ENCODE assay signal across 18 cellular contexts in genomic region chr18:50700245-50701165, GRCh38.
"Had no signal": no experiment of that assay in that cellular context is flagged by ENCODE, and none has a peak within 500 bp of the region (broad histone marks: within the 10 kb centered on the region; RNA-seq: fewer than 3 reads in every experiment).

No MANE protein-coding gene starts in this region.

- DNase-seq: activated CD4-positive, alpha-beta T cell treated with anti-CD3 and anti-CD28 coated beads for 1 hour; activated CD4-positive, alpha-beta T cell treated with anti-CD3 and anti-CD28 coated beads, Interleukin-2, amount 50 U/mL, for 1 hour; activated gamma-delta T cell treated with Interleukin-2 at 50 U/mL for 16 hours; activated T-cell treated with anti-CD3 and anti-CD28 coated beads, Interleukin-2, amount 50 U/mL, for 1 hour; anterior cingulate cortex; body of pancreas; erythroblast; foreskin fibroblast; left ventricle myocardium superior; mammary epithelial cell; stimulated activated CD4-positive, alpha-beta T cell treated with anti-CD3 and anti-CD28 coated beads, Interleukin-2, amount 100 ng/mL, for 48 hours; stimulated activated CD8-positive, alpha-beta memory T cell treated with anti-CD3 and anti-CD28 coated beads, Interleukin-4, amount 100 ng/mL, for 48 hours; stimulated activated naive B cell treated with anti-CD40 and anti-IgM and Interleukin-4, amounts not matched to agents 10 μg/mL and 1 μg/mL and 100 μg/mL, for 72 hours; T-cell; upper lobe of left lung; WERI-Rb-1 had no signal

- ATAC-seq: body of pancreas; left ventricle myocardium superior; stimulated activated naive B cell treated with anti-CD40 and anti-IgM and Interleukin-4, amounts not matched to agents 10 μg/mL and 1 μg/mL and 100 μg/mL, for 72 hours; T-cell had no signal

- H3K27ac ChIP-seq: body of pancreas, cardiac muscle cell, thoracic aorta, upper lobe of left lung, WERI-Rb-1 had no signal

- H3K9me3 ChIP-seq: body of pancreas, thoracic aorta, upper lobe of left lung had no signal

- H3K4me3 ChIP-seq: body of pancreas, cardiac muscle cell, thoracic aorta, upper lobe of left lung had no signal

- H3K27me3 ChIP-seq: body of pancreas, cardiac muscle cell, upper lobe of left lung had no signal

- H3K4me1 ChIP-seq: body of pancreas, upper lobe of left lung had no signal

- H3K36me3 ChIP-seq: cardiac muscle cell, thoracic aorta, upper lobe of left lung had no signal
